ENCODE assay signal across 8 cellular contexts in genomic region chr1:107963601-107964396, GRCh38. TPM values are rescaled to one million over a fixed set of nuclear protein-coding genes. Genes with fewer than 3 reads are reported as not detected.
DNase-seq lines count a peak whose midpoint lies in the region; ATAC-seq lines count a peak whose summit lies in the region.

No MANE protein-coding gene starts in this region.

- DNase-seq in DMS79 treated with DMSO at 0.1 percent for 48 hours (lab: John Stamatoyannopoulos, UW) (peak; percentile 53), DMS79 (lab: John Stamatoyannopoulos, UW) (no peak), OCI-M1 (lab: John Stamatoyannopoulos, UW) (peak; percentile 54), adipocyte (ENCODE audit: low read depth) (peak; percentile 29), iPS DF 6.9 (ENCODE audit: low read depth, low spot score) (no peak), NCI-H2227 treated with DMSO at 0.1 percent for 48 hours (lab: John Stamatoyannopoulos, UW) (no peak)

- no peaks in the 10 kb centered on the region for H3K9me3 ChIP-seq in adipocyte (ENCODE audit: control insufficient read depth, low read length)
- no peaks in the 10 kb centered on the region for H3K9me3 ChIP-seq in iPS DF 6.9 (ENCODE audit: control insufficient read depth, insufficient read depth, low read length)
- no peaks in the 10 kb centered on the region for H3K9me3 ChIP-seq in skeletal muscle satellite cell (replicated peaks; ENCODE audit: low read length)

- no CpG with 5 or more reads among the region's 24 CpGs for WGBS in iPS DF 6.9 (ENCODE audit: insufficient coverage, insufficient read length)

- no peak overlapping the region for H3K9ac ChIP-seq in adipocyte (ENCODE audit: low read length)
- no peak overlapping the region for H3K9ac ChIP-seq in skeletal muscle satellite cell (ENCODE audit: low read depth, low read length)

- H3K27ac ChIP-seq in iPS DF 6.9 (ENCODE audit: low read length), result no peak overlapping the region

- H3K27me3 ChIP-seq in adipocyte (replicated peaks; ENCODE audit: control insufficient read depth, insufficient read depth, low read length) (peaks cover 7% of the 10 kb centered on the region), iPS DF 6.9 (ENCODE audit: control insufficient read depth, insufficient read depth, low read length) (peaks cover 2% of the 10 kb centered on the region; the same call in 1 of the 2 replicates), skeletal muscle satellite cell (ENCODE audit: control insufficient read depth, insufficient read depth, low read length) (peaks cover 23% of the 10 kb centered on the region)

- H3K36me3 ChIP-seq in adipocyte (ENCODE audit: control insufficient read depth, insufficient read depth, low read length, severe bottlenecking), result no peaks in the 10 kb centered on the region
- no peaks in the 10 kb centered on the region for H3K36me3 ChIP-seq in iPS DF 6.9 (ENCODE audit: control insufficient read depth, insufficient read depth, low read length)
- H3K36me3 ChIP-seq in skeletal muscle satellite cell (ENCODE audit: insufficient read depth, low read length), result no peaks in the 10 kb centered on the region

- H3K4me1 ChIP-seq in adipocyte (ENCODE audit: control insufficient read depth, insufficient read depth, low read length) (peaks cover 17% of the 10 kb centered on the region), iPS DF 6.9 (ENCODE audit: control insufficient read depth, insufficient read depth, low read length) (no peaks in the 10 kb centered on the region), skeletal muscle satellite cell (ENCODE audit: control insufficient read depth, insufficient read depth, low read length) (peaks cover 13% of the 10 kb centered on the region)

- ATAC-seq in HG02938 (IDR thresholded peaks at IDR 0.05; ENCODE audit: unreplicated experiment), result peak; percentile 72

- H3K4me3 ChIP-seq in adipocyte (ENCODE audit: low read length), result peak overlapping the region; percentile 81
- H3K4me3 ChIP-seq in iPS DF 6.9 (ENCODE audit: low read length), result peak overlapping the region; percentile 72; the same call in 1 of the 2 replicates
- H3K4me3 ChIP-seq in skeletal muscle satellite cell (ENCODE audit: low read length), result peak overlapping the region; percentile 69

- peak overlapping the region; percentile 93 for H3K4me2 ChIP-seq in skeletal muscle satellite cell (ENCODE audit: low read length)

RNA-seq across cellular contexts. Expression of gene VAV3, which starts 1.2 kb away (rescaled TPM):
- total RNA-seq in skeletal muscle satellite cell (2012; rRNA removed), result 0.22 and 0.25 TPM in 2 replicates

Comparison
In these comparisons a context has a peak if more than half of its experiments do, and no peak if none do; other contexts are left out.
1. DNase-seq: peak in DMS79 treated with DMSO at 0.1 percent for 48 hours (single experiment), OCI-M1 (single experiment) and adipocyte (single experiment); none in DMS79 (single experiment), iPS DF 6.9 (single experiment) and NCI-H2227 treated with DMSO at 0.1 percent for 48 hours (single experiment).
2. Peak in every context shown above with its lines, with median percentiles within 50 percentile points of each other: H3K4me3 ChIP-seq.